9 cellular contexts compared by ENCODE assay signal in the genomic region with DNA sequence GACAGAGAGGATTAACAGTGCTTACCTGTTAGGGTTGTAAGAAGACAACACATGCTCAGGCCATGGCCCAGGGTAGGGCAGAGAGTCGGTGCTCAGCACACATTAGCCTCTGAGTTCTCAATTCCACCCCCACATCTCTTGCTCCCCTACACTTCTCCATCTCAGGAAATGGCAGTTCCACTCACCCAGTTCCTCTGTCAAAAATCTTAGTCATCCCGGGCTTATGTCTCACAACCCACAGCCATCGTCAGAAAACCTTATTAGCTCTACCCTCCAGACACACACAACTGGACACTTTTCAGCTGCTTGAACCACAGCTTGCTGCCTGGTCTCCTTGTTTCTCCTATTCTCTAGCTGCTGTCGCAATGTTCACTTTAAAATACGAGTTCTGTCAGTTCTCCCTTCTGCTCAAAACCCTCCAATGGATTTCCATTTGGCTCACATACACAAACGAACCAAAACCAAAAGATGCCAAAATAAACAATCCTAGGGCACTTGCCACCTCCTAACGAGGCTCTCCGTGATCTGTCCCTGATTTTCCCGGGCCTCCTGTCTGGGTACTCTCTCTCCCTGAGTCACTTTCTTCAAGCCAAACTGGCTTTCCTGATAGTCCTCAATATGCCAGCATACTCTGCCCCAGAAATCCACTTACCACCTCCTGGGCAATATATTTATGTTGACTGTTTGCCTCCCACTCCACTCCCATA.
DNase-seq lines count a peak whose midpoint lies in the region; ATAC-seq and TF ChIP-seq lines count a peak whose summit lies in the region.
"Had no signal": no experiment of that assay in that cellular context is flagged by ENCODE, and none has a peak within 500 bp of the region (broad histone marks: within the 10 kb centered on the region; RNA-seq: fewer than 3 reads in every experiment).

No MANE protein-coding gene starts in this region.

- no peak overlapping the region for H3K4me2 ChIP-seq in fibroblast of lung (ENCODE audit: extremely low read depth, insufficient read depth, low read length)

- no peaks in the 10 kb centered on the region for H3K79me2 ChIP-seq in fibroblast of lung (ENCODE audit: control insufficient read depth, insufficient read depth, low read length)

- H4K20me1 ChIP-seq in fibroblast of lung (ENCODE audit: control insufficient read depth, extremely low read depth, insufficient read depth, low read length) = no peaks in the 10 kb centered on the region

- H3K27me3 ChIP-seq in fibroblast of lung (ENCODE audit: control insufficient read depth, insufficient read depth, low read length) = no peaks in the 10 kb centered on the region

- DNase-seq in NCI-H226 (peak; percentile 25), fibroblast of lung (ENCODE audit: low read depth in 2 of 2) (peak; percentile 64 to 81), NCI-H69 (lab: John Stamatoyannopoulos, UW) (no peak), lower leg skin (ENCODE audit: low spot score in 2 of 2) (no peak)
- DNase-seq in activated CD8-positive, alpha-beta memory T cell treated with anti-CD3 and anti-CD28 coated beads, Interleukin-2, amount 50 U/mL, for 4 hours = no peak
- DNase-seq in stimulated activated CD4-positive, alpha-beta T cell treated with anti-CD3 and anti-CD28 coated beads, Interleukin-4, amount 100 ng/mL, for 4 hours = no peak

- no peak for TF ChIP-seq POLR2A in lower leg skin (IDR thresholded peaks at IDR 0.05)

- no peaks in the 10 kb centered on the region for H3K9me3 ChIP-seq in fibroblast of lung (ENCODE audit: control insufficient read depth, insufficient read depth, low read depth, low read length)

- peaks cover 3% of the 10 kb centered on the region for H3K36me3 ChIP-seq in fibroblast of lung (ENCODE audit: control insufficient read depth, insufficient read depth, low read length)

- no peak overlapping the region for H3K9ac ChIP-seq in fibroblast of lung (ENCODE audit: insufficient read depth, low read length)

- WGBS in lower leg skin, 2 donors = 61 to 70% methylated on average over 9 of the region's 9 CpGs

- TF ChIP-seq CTCF in fibroblast of lung (conservative IDR thresholded peaks at IDR 0.05 in 1 of 2, IDR thresholded peaks at IDR 0.05 in 1 of 2; ENCODE audit: low read depth in 1 of 2, low read length in 2 of 2) (no peak), lower leg skin (IDR thresholded peaks at IDR 0.05) (no peak)

- peak; percentile 46 for ATAC-seq in GM18861 (IDR thresholded peaks at IDR 0.05; ENCODE audit: unreplicated experiment)
- ATAC-seq in HG02610 (IDR thresholded peaks at IDR 0.05; ENCODE audit: unreplicated experiment) = peak; percentile 77
- ATAC-seq: Panc1 had no signal

- peaks cover 3% of the 10 kb centered on the region for H3K4me1 ChIP-seq in fibroblast of lung (ENCODE audit: control insufficient read depth, extremely low read depth, insufficient read depth, low read length)

- intact Hi-C loops in lower leg skin (cut with DNase I; ENCODE audit: low total_unique reads) = no loop called here

- no peak overlapping the region for H3K4me3 ChIP-seq in fibroblast of lung (replicated peaks in 1 of 4; ENCODE audit: control extremely low read depth in 1 of 4, insufficient read depth in 1 of 4, low read depth in 3 of 4, low read length in 4 of 4)
- H3K4me3 ChIP-seq in lower leg skin (ENCODE audit: low read depth, poor library complexity, severe bottlenecking) = no peak overlapping the region

- H2AFZ ChIP-seq in fibroblast of lung (ENCODE audit: low read length) = no peak overlapping the region

- H3K27ac ChIP-seq in fibroblast of lung (ENCODE audit: insufficient read depth, low read length) = no peak overlapping the region

Comparison
In these comparisons a context has a peak if more than half of its experiments do, and no peak if none do; other contexts are left out.
1. DNase-seq: peak in NCI-H226 (single experiment) and fibroblast of lung (2 of 2); none in NCI-H69 (single experiment), lower leg skin (0 of 2), activated CD8-positive, alpha-beta memory T cell treated with anti-CD3 and anti-CD28 coated beads, Interleukin-2, amount 50 U/mL, for 4 hours (single experiment) and stimulated activated CD4-positive, alpha-beta T cell treated with anti-CD3 and anti-CD28 coated beads, Interleukin-4, amount 100 ng/mL, for 4 hours (0 of 2).